Comparison of ENCODE assay signal across 8 cellular contexts in genomic region chr10:63707254-63707910, GRCh38.
DNase-seq lines count a peak whose midpoint lies in the region; FAIRE-seq and TF ChIP-seq lines count a peak whose summit lies in the region.

No MANE protein-coding gene starts in this region.

- H3K4me2 ChIP-seq in keratinocyte (ENCODE audit: control insufficient read depth, extremely low read depth, insufficient read depth, low read depth, low read length) = peak overlapping the region; percentile 44

- in situ Hi-C loops in transverse colon (cut with MboI; ENCODE audit: low pct_ligation_motif_present in 1 of 4, low pct_unique_long_range_greater_than_20kb in 1 of 4, low sequenced_read_pairs in 3 of 4) = loop anchor here in 2 of 4 donors (25.0 kb wide), 1 partner anchor 495 kb away; no protein-coding TSS in a partner anchor

- H3K4me3 ChIP-seq in HFF-Myc (replicated peaks; ENCODE audit: low read depth, low read length) = no peak overlapping the region
- no peak overlapping the region for H3K4me3 ChIP-seq in keratinocyte (ENCODE audit: control insufficient read depth in 2 of 3, extremely low read depth in 1 of 3, insufficient read depth in 2 of 3, low read depth in 1 of 3, low read length in 3 of 3)
- no peak overlapping the region for H3K4me3 ChIP-seq in transverse colon

- H3K79me2 ChIP-seq in keratinocyte (ENCODE audit: control insufficient read depth, insufficient read depth, low read length) = no peaks in the 10 kb centered on the region

- H3K9me3 ChIP-seq in keratinocyte (ENCODE audit: control insufficient read depth, low read depth, low read length) (no peaks in the 10 kb centered on the region), transverse colon (no peaks in the 10 kb centered on the region)

- H4K20me1 ChIP-seq in keratinocyte (ENCODE audit: control insufficient read depth, extremely low read depth, insufficient read depth, low read length) = no peaks in the 10 kb centered on the region

- TF ChIP-seq POLR2A in transverse colon (IDR thresholded peaks at IDR 0.05) = no peak

- peak overlapping the region; percentile 64 for H3K27ac ChIP-seq in keratinocyte (ENCODE audit: control insufficient read depth, insufficient read depth, low read length)
- peak overlapping the region; percentile 25 to 59 (median 46) for H3K27ac ChIP-seq in transverse colon

- H3K36me3 ChIP-seq in keratinocyte (ENCODE audit: control insufficient read depth in 2 of 2, extremely low read depth in 1 of 2, insufficient read depth in 2 of 2, low read length in 2 of 2) (no peaks in the 10 kb centered on the region), transverse colon (no peaks in the 10 kb centered on the region)

- intact Hi-C loops in transverse colon (cut with DNase I; ENCODE audit: low total_unique reads) = no loop called here

- DNase-seq in SKM-1 (lab: John Stamatoyannopoulos, UW; ENCODE audit: unreplicated experiment) = peak; percentile 24
- no peak for DNase-seq in SKM-1 treated with dmso at 0.1 percent for 144 hours (lab: John Stamatoyannopoulos, UW; ENCODE audit: unreplicated experiment)
- peak; percentile 98 for DNase-seq in HFF-Myc (ENCODE audit: extremely low read depth, low read depth)
- peak; percentile 56 for DNase-seq in NCI-H1436 (lab: John Stamatoyannopoulos, UW)
- peak; percentile 99 for DNase-seq in amniotic epithelial cell (ENCODE audit: low read depth)
- DNase-seq in keratinocyte (ENCODE audit: low read depth, low spot score) = peak; percentile 89
- no peak for DNase-seq in transverse colon
- DNase-seq in 8988T = no peak

- no peaks in the 10 kb centered on the region for H3K27me3 ChIP-seq in keratinocyte (ENCODE audit: control insufficient read depth, extremely low read depth, insufficient read depth, low read length)
- no peaks in the 10 kb centered on the region for H3K27me3 ChIP-seq in transverse colon

- no peaks in the 10 kb centered on the region for H3K9me1 ChIP-seq in keratinocyte (ENCODE audit: control insufficient read depth, extremely low read depth, insufficient read depth, low read length)

- TF ChIP-seq EP300 in transverse colon (IDR thresholded peaks at IDR 0.05; ENCODE audit: low read depth) = peak; percentile 65

- WGBS in transverse colon (ENCODE audit: low coverage in 1 of 2), 2 donors = 41 to 51% methylated on average over 1 of the region's 1 CpG

- no peak for TF ChIP-seq CTCF in HFF-Myc (IDR thresholded peaks at IDR 0.05; ENCODE audit: low read depth, low read length, missing control alignments)
- no peak for TF ChIP-seq CTCF in keratinocyte (optimal IDR thresholded peaks at IDR 0.05 in 1 of 3, IDR thresholded peaks at IDR 0.05 in 1 of 3, conservative IDR thresholded peaks at IDR 0.05 in 1 of 3; ENCODE audit: extremely low read depth in 1 of 3, insufficient read depth in 2 of 3, low read length in 3 of 3)
- no peak for TF ChIP-seq CTCF in transverse colon (IDR thresholded peaks at IDR 0.05)

- H3K9ac ChIP-seq in keratinocyte (ENCODE audit: control insufficient read depth, extremely low read depth, insufficient read depth, low read length) = peak overlapping the region; percentile 2

- H3K4me1 ChIP-seq in keratinocyte (ENCODE audit: control insufficient read depth, extremely low read depth, insufficient read depth, low read length) = peaks cover 39% of the 10 kb centered on the region
- H3K4me1 ChIP-seq in transverse colon = peaks cover 16 to 33% (median 20%) of the 10 kb centered on the region in 4 donors

- FAIRE-seq in keratinocyte (lab: Jason Lieb, UNC) = peak; percentile 79

- no peak overlapping the region for H2AFZ ChIP-seq in keratinocyte (ENCODE audit: control insufficient read depth, low read length)

- dilution Hi-C loops in keratinocyte (cut with MboI; ENCODE audit: extremely low pct_ligation_motif_present, low sequenced_read_pairs) = no loop called here

Comparison
In these comparisons a context has a peak if more than half of its experiments do, and no peak if none do; other contexts are left out.
1. DNase-seq: peak in SKM-1 (single experiment), HFF-Myc (single experiment), NCI-H1436 (single experiment), amniotic epithelial cell (single experiment) and keratinocyte (single experiment); none in SKM-1 treated with dmso at 0.1 percent for 144 hours (single experiment), transverse colon (single experiment) and 8988T (single experiment).